Comparison of ENCODE assay signal across 1 cellular context in the genomic region with DNA sequence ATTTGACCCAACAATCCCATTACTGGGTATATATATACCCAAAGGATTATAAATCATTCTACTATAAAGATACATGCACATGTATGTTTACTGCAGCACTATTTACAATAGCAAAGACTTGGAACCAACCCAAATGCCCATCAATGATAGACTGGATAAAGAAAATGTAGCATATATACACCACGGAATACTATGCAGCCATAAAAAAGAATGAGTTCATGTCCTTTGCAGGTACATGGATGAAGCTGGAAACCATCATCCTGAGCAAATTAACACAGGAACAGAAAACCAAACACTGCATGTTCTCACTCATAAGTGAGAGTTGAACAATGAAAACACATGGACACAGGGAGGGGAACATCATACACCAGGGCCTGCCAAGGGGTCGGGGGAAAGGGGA.
TF ChIP-seq lines count a peak whose summit lies in the region.

No MANE protein-coding gene starts in this region.

TF ChIP-seq in HEK293, 187 proteins besides CTCF, POLR2A, EP300 and RAD21 (continued from another document):
- TF ChIP-seq, protein P1, sequence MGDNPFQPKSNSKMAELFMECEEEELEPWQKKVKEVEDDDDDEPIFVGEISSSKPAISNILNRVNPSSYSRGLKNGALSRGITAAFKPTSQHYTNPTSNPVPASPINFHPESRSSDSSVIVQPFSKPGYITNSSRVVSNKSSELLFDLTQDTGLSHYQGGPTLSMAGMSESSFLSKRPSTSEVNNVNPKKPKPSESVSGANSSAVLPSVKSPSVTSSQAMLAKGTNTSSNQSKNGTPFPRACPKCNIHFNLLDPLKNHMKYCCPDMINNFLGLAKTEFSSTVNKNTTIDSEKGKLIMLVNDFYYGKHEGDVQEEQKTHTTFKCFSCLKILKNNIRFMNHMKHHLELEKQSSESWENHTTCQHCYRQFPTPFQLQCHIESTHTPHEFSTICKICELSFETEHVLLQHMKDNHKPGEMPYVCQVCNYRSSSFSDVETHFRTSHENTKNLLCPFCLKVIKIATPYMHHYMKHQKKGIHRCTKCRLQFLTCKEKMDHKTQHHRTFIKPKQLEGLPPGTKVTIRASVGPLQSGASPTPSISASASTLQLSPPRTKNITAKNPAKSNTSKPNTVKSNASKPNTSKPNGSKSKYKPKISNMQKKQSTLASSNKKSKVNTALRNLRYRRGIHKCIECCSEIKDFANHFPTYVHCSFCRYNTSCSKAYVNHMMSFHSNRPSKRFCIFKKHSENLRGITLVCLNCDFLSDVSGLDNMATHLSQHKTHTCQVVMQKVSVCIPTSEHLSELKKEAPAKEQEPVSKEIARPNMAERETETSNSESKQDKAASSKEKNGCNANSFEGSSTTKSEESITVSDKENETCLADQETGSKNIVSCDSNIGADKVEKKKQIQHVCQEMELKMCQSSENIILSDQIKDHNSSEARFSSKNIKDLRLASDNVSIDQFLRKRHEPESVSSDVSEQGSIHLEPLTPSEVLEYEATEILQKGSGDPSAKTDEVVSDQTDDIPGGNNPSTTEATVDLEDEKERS (tag by site-specific recombination; IDR thresholded peaks at IDR 0.05) = peak; percentile 74; the same call in 1 of the 2 replicates
